ENCODE assay signal across 16 cellular contexts in genomic region chr13:58476176-58476575, GRCh38.
"Had no signal": no experiment of that assay in that cellular context is flagged by ENCODE, and none has a peak within 500 bp of the region (broad histone marks: within the 10 kb centered on the region; RNA-seq: fewer than 3 reads in every experiment).

No MANE protein-coding gene starts in this region.

- H3K4me3 Mint-ChIP-seq: activated CD8-positive, alpha-beta T cell treated with anti-CD3 and anti-CD28 coated beads for 36 hours; activated T-cell treated with anti-CD3 and anti-CD28 coated beads, Interleukin-2, amount 50 U/mL, for 72 hours; immature natural killer cell; naive thymus-derived CD4-positive, alpha-beta T cell; stimulated activated memory B cell treated with anti-CD40 and anti-IgM and Interleukin-4, amounts not matched to agents 10 μg/mL and 1 μg/mL and 100 μg/mL, for 72 hours had no signal

- H3K4me1 ChIP-seq: ascending aorta, prostate gland, right lobe of liver, tibial nerve had no signal

- H3K9me3 ChIP-seq: ascending aorta, prostate gland, right lobe of liver, tibial nerve had no signal

- ATAC-seq: activated CD8-positive, alpha-beta T cell treated with anti-CD3 and anti-CD28 coated beads for 36 hours; activated T-cell treated with anti-CD3 and anti-CD28 coated beads, Interleukin-2, amount 50 U/mL, for 72 hours; left colon; naive thymus-derived CD4-positive, alpha-beta T cell; right lobe of liver; stimulated activated memory B cell treated with anti-CD40 and anti-IgM and Interleukin-4, amounts not matched to agents 10 μg/mL and 1 μg/mL and 100 μg/mL, for 72 hours had no signal

- H3K27ac ChIP-seq: ascending aorta, prostate gland, right lobe of liver, tibial nerve had no signal

- DNase-seq: activated CD4-positive, alpha-beta T cell treated with anti-CD3 and anti-CD28 coated beads for 1 hour; activated CD8-positive, alpha-beta memory T cell treated with anti-CD3 and anti-CD28 coated beads, Interleukin-2, amount 50 U/mL, for 4 hours; activated CD8-positive, alpha-beta T cell treated with anti-CD3 and anti-CD28 coated beads for 36 hours; activated T-cell treated with anti-CD3 and anti-CD28 coated beads, Interleukin-2, amount 50 U/mL, for 72 hours; immature natural killer cell; left colon; naive thymus-derived CD4-positive, alpha-beta T cell; occipital lobe; right lobe of liver; stimulated activated CD4-positive, alpha-beta T cell treated with anti-CD3 and anti-CD28 coated beads, Interleukin-1b, Interleukin-23, amount 100 ng/mL, for 48 hours had no signal

- H3K27me3 Mint-ChIP-seq: activated CD8-positive, alpha-beta T cell treated with anti-CD3 and anti-CD28 coated beads for 36 hours; naive thymus-derived CD4-positive, alpha-beta T cell; stimulated activated memory B cell treated with anti-CD40 and anti-IgM and Interleukin-4, amounts not matched to agents 10 μg/mL and 1 μg/mL and 100 μg/mL, for 72 hours had no signal

- H3K27me3 ChIP-seq: ascending aorta, right lobe of liver, tibial nerve had no signal

- H3K36me3 Mint-ChIP-seq: immature natural killer cell; naive thymus-derived CD4-positive, alpha-beta T cell; stimulated activated memory B cell treated with anti-CD40 and anti-IgM and Interleukin-4, amounts not matched to agents 10 μg/mL and 1 μg/mL and 100 μg/mL, for 72 hours had no signal

- H3K27ac Mint-ChIP-seq: activated CD8-positive, alpha-beta T cell treated with anti-CD3 and anti-CD28 coated beads for 36 hours; activated T-cell treated with anti-CD3 and anti-CD28 coated beads, Interleukin-2, amount 50 U/mL, for 72 hours; immature natural killer cell; naive thymus-derived CD4-positive, alpha-beta T cell; stimulated activated memory B cell treated with anti-CD40 and anti-IgM and Interleukin-4, amounts not matched to agents 10 μg/mL and 1 μg/mL and 100 μg/mL, for 72 hours had no signal

- FAIRE-seq: bronchial epithelial cell, frontal cortex had no signal

- H3K4me1 Mint-ChIP-seq: immature natural killer cell; naive thymus-derived CD4-positive, alpha-beta T cell; stimulated activated memory B cell treated with anti-CD40 and anti-IgM and Interleukin-4, amounts not matched to agents 10 μg/mL and 1 μg/mL and 100 μg/mL, for 72 hours had no signal
